In genomic region chr22:24968066-24968561, GRCh38 we compare ENCODE assay signal across 14 cellular contexts. TPM values are rescaled to one million over a fixed set of nuclear protein-coding genes. Genes with fewer than 3 reads are reported as not detected.
A peak's percentile ranks its signal among the peaks of the same experiment; 100 is the strongest.
DNase-seq lines count a peak whose midpoint lies in the region; ATAC-seq and TF ChIP-seq lines count a peak whose summit lies in the region.
"Had no signal": no experiment of that assay in that cellular context is flagged by ENCODE, and none has a peak within 500 bp of the region (broad histone marks: within the 10 kb centered on the region; RNA-seq: fewer than 3 reads in every experiment).

No MANE protein-coding gene starts in this region.

- no CpG with 5 or more reads among the region's 8 CpGs for WGBS in neuronal stem cell (ENCODE audit: extremely low coverage in 2 of 2, insufficient read length in 2 of 2, insufficient replicate concordance in 1 of 2), 2 donors

- no peak overlapping the region for H3K4ac ChIP-seq in neuronal stem cell (ENCODE audit: low read length)

- TF ChIP-seq CTCF in RWPE1 (conservative IDR thresholded peaks at IDR 0.05; ENCODE audit: low read depth) = no peak

- CTCF ChIA-PET in RWPE1 (lab: Yijun Ruan, JAX) = no interaction called here

- H3K9ac ChIP-seq in neuronal stem cell (ENCODE audit: low read depth, low read length, poor library complexity) = no peak overlapping the region
- H3K9ac ChIP-seq: BLaER1 treated with 17β-estradiol and CSF1 and Interleukin-3, amounts not matched to agents 10 nM and 100 nM had no signal

- H4K8ac ChIP-seq in neuronal stem cell (ENCODE audit: low read depth, low read length) = no peak overlapping the region

- H3K4me2 ChIP-seq in neuronal stem cell (ENCODE audit: insufficient read depth, low read length, poor library complexity, severe bottlenecking) = no peak overlapping the region
- H3K4me2 ChIP-seq: BLaER1 treated with 17β-estradiol and CSF1 and Interleukin-3, amounts not matched to agents 10 nM and 100 nM had no signal

- H3K27ac ChIP-seq in RWPE1 (peak overlapping the region; percentile 98), neuronal stem cell (replicated peaks; ENCODE audit: low read length) (no peak overlapping the region)
- H3K27ac ChIP-seq: BLaER1 treated with 17β-estradiol and CSF1 and Interleukin-3, amounts not matched to agents 10 nM and 100 nM had no signal

- peaks cover 9 to 11% of the 10 kb centered on the region in 2 donors for H3K4me1 ChIP-seq in neuronal stem cell (ENCODE audit: control insufficient read depth in 2 of 2, insufficient read depth in 1 of 2, low read depth in 1 of 2, low read length in 2 of 2)

- H3K79me1 ChIP-seq in neuronal stem cell (ENCODE audit: low read depth, low read length) = peaks cover 4% of the 10 kb centered on the region

- H3K23ac ChIP-seq in neuronal stem cell (ENCODE audit: low read depth, low read length, poor library complexity) = no peak overlapping the region

- ATAC-seq in HG03280 (IDR thresholded peaks at IDR 0.05; ENCODE audit: unreplicated experiment) = no peak
- ATAC-seq: stimulated activated effector memory CD8-positive, alpha-beta T cell treated with anti-CD3 and anti-CD28 coated beads, Interleukin-12 subunit alpha, Interleukin-12 subunit beta, amount 100 ng/mL, for 72 hours had no signal

- H3K18ac ChIP-seq in neuronal stem cell (ENCODE audit: low read length) = peak overlapping the region; percentile 12

- no peaks in the 10 kb centered on the region for H3K9me3 ChIP-seq in neuronal stem cell (replicated peaks in 1 of 2; ENCODE audit: control insufficient read depth in 2 of 2, insufficient read depth in 1 of 2, low read depth in 1 of 2, low read length in 2 of 2)
- H3K9me3 ChIP-seq: BLaER1 treated with 17β-estradiol and CSF1 and Interleukin-3, amounts not matched to agents 10 nM and 100 nM; pancreas had no signal

- POLR2A ChIA-PET in RWPE1 (lab: Yijun Ruan, JAX; ENCODE audit: low non-redundant PET) = no interaction called here

- H2BK120ac ChIP-seq in neuronal stem cell (ENCODE audit: low read depth, low read length) = no peak overlapping the region

- H3K4me3 ChIP-seq in neuronal stem cell (ENCODE audit: low read length in 2 of 2) = peak overlapping the region in 1 of 2 donors; percentile 17
- H3K4me3 ChIP-seq: BLaER1 treated with 17β-estradiol and CSF1 and Interleukin-3, amounts not matched to agents 10 nM and 100 nM; pancreas had no signal

- H2BK12ac ChIP-seq in neuronal stem cell (ENCODE audit: low read length) = no peak overlapping the region

- no peak overlapping the region for H2AFZ ChIP-seq in neuronal stem cell (ENCODE audit: low read length)

- H3K36me3 ChIP-seq in neuronal stem cell (replicated peaks in 1 of 2; ENCODE audit: control insufficient read depth in 2 of 2, insufficient read depth in 2 of 2, low read length in 2 of 2) = peaks cover 0 to 2% of the 10 kb centered on the region in 2 donors
- H3K36me3 ChIP-seq: BLaER1 treated with 17β-estradiol and CSF1 and Interleukin-3, amounts not matched to agents 10 nM and 100 nM; pancreas had no signal

- no peaks in the 10 kb centered on the region for H3K27me3 ChIP-seq in neuronal stem cell (ENCODE audit: control insufficient read depth in 3 of 3, insufficient read depth in 3 of 3, low read depth in 1 of 3, low read length in 3 of 3)
- H3K27me3 ChIP-seq: BLaER1 treated with 17β-estradiol and CSF1 and Interleukin-3, amounts not matched to agents 10 nM and 100 nM; pancreas had no signal

- no peak overlapping the region for H2AK5ac ChIP-seq in neuronal stem cell (ENCODE audit: low read depth, low read length)

- no peak overlapping the region for H2BK5ac ChIP-seq in neuronal stem cell (ENCODE audit: low read length)

- no peak overlapping the region for H4K91ac ChIP-seq in neuronal stem cell (ENCODE audit: low read depth, low read length, poor library complexity)

- H3K14ac ChIP-seq in neuronal stem cell (ENCODE audit: low read length) = no peak overlapping the region

- DNase-seq in EL (peak; percentile 14), RWPE1 (ENCODE audit: low spot score) (peak; percentile 51), glomerular visceral epithelial cell (ENCODE audit: extremely low spot score) (peak; percentile 62), neuronal stem cell (ENCODE audit: low spot score) (no peak), NCI-H1105 (lab: John Stamatoyannopoulos, UW) (no peak), RPMI8226 (no peak), NCI-H446 treated with DMSO at 0.1 percent for 48 hours (lab: John Stamatoyannopoulos, UW) (no peak)
- DNase-seq: activated naive CD8-positive, alpha-beta T cell treated with anti-CD3 and anti-CD28 coated beads for 36 hours; SHP77 had no signal

- H2BK15ac ChIP-seq in neuronal stem cell (ENCODE audit: low read length) = no peak overlapping the region

RNA-seq across cellular contexts. Expression of gene KIAA1671, which starts 15.6 kb away (rescaled TPM):
- 8.3 TPM for polyA plus RNA-seq in neuronal stem cell (2013, experiment 1 of 2)
- polyA plus RNA-seq in neuronal stem cell (2013, experiment 2 of 2) = 8.6 TPM

RNA-seq across cellular contexts. Expression of gene LHFPL7, which starts 21.6 kb away (rescaled TPM):
- polyA plus RNA-seq in neuronal stem cell (2013, experiment 1 of 2) = not detected
- not detected for polyA plus RNA-seq in neuronal stem cell (2013, experiment 2 of 2)
- polyA plus RNA-seq: liver, pancreas had no signal

Comparison
In these comparisons a context has a peak if more than half of its experiments do, and no peak if none do; other contexts are left out.
1. DNase-seq: peak in EL (single experiment), RWPE1 (single experiment) and glomerular visceral epithelial cell (single experiment); none in neuronal stem cell (single experiment), NCI-H1105 (single experiment), RPMI8226 (single experiment) and NCI-H446 treated with DMSO at 0.1 percent for 48 hours (single experiment).